ENCODE assay signal across 8 cellular contexts in genomic region chr9:109880276-109881169, GRCh38.
A peak's percentile ranks its signal among the peaks of the same experiment; 100 is the strongest.
DNase-seq lines count a peak whose midpoint lies in the region; ATAC-seq lines count a peak whose summit lies in the region.

No MANE protein-coding gene starts in this region.

- H3K4me3 ChIP-seq in Karpas-422 (ENCODE audit: low read length) (no peak overlapping the region), iPS-20b (ENCODE audit: low read length) (peak overlapping the region; percentile 42; the same call in 1 of the 2 replicates)

- no peaks in the 10 kb centered on the region for H3K36me3 ChIP-seq in Karpas-422 (ENCODE audit: insufficient read depth, low read length)
- no peaks in the 10 kb centered on the region for H3K36me3 ChIP-seq in iPS-20b (ENCODE audit: insufficient read depth, low read depth, low read length)

- no peaks in the 10 kb centered on the region for H4K20me1 ChIP-seq in Karpas-422 (ENCODE audit: insufficient read depth, low read depth, low read length)

- H3K9me3 Mint-ChIP-seq in activated T-cell treated with anti-CD3 and anti-CD28 coated beads, Interleukin-2, amount 50 U/mL, for 24 hours, result no peaks in the 10 kb centered on the region

- no peak overlapping the region for H2AFZ ChIP-seq in Karpas-422 (ENCODE audit: low read length)

- no peak overlapping the region for H3K27ac Mint-ChIP-seq in activated T-cell treated with anti-CD3 and anti-CD28 coated beads, Interleukin-2, amount 50 U/mL, for 24 hours

- ATAC-seq in GM21390 (IDR thresholded peaks at IDR 0.05; ENCODE audit: unreplicated experiment), result peak; percentile 85

- H3K27ac ChIP-seq in Karpas-422 (ENCODE audit: low read length) (no peak overlapping the region), iPS-20b (ENCODE audit: low read length) (no peak overlapping the region)

- no peak overlapping the region for H3K4me2 ChIP-seq in Karpas-422 (ENCODE audit: low read depth, low read length, poor library complexity, severe bottlenecking)

- H3K4me1 Mint-ChIP-seq in activated T-cell treated with anti-CD3 and anti-CD28 coated beads, Interleukin-2, amount 50 U/mL, for 24 hours (ENCODE audit: low read depth), result peaks cover 12% of the 10 kb centered on the region

- no peaks in the 10 kb centered on the region for H3K79me2 ChIP-seq in Karpas-422 (ENCODE audit: low read length)

- no peaks in the 10 kb centered on the region for H3K36me3 Mint-ChIP-seq in activated T-cell treated with anti-CD3 and anti-CD28 coated beads, Interleukin-2, amount 50 U/mL, for 24 hours (ENCODE audit: low read depth)

- H3K27me3 ChIP-seq in Karpas-422 (ENCODE audit: low read length) (no peaks in the 10 kb centered on the region), iPS-20b (ENCODE audit: insufficient read depth, low read length) (no peaks in the 10 kb centered on the region)

- H3K9me3 ChIP-seq in Karpas-422 (ENCODE audit: low read length) (no peaks in the 10 kb centered on the region), iPS-20b (ENCODE audit: insufficient read depth, low read depth, low read length) (no peaks in the 10 kb centered on the region)

- peak; percentile 43 for DNase-seq in EL
- peak; percentile 79 for DNase-seq in Karpas-422
- DNase-seq in activated T-cell treated with anti-CD3 and anti-CD28 coated beads, Interleukin-2, amount 50 U/mL, for 24 hours, result peak; percentile 39
- DNase-seq in putamen (ENCODE audit: low spot score), result no peak
- no peak for DNase-seq in amygdala (lab: John Stamatoyannopoulos, UW)
- DNase-seq in activated CD8-positive, alpha-beta memory T cell treated with anti-CD3 and anti-CD28 coated beads for 24 hours, result no peak

- H3K27me3 Mint-ChIP-seq in activated T-cell treated with anti-CD3 and anti-CD28 coated beads, Interleukin-2, amount 50 U/mL, for 24 hours, result peaks cover 21% of the 10 kb centered on the region

- no peaks in the 10 kb centered on the region for H3K9me2 ChIP-seq in Karpas-422 (replicated peaks; ENCODE audit: insufficient read depth, low read length)

- H3K4me3 Mint-ChIP-seq in activated T-cell treated with anti-CD3 and anti-CD28 coated beads, Interleukin-2, amount 50 U/mL, for 24 hours, result peak overlapping the region; percentile 41

- H3K9ac ChIP-seq in Karpas-422 (ENCODE audit: low read length) (no peak overlapping the region), iPS-20b (ENCODE audit: low read depth, low read length) (no peak overlapping the region)

- H3K4me1 ChIP-seq in Karpas-422 (ENCODE audit: low read length) (no peaks in the 10 kb centered on the region), iPS-20b (ENCODE audit: insufficient read depth, low read length) (no peaks in the 10 kb centered on the region; the same call in 1 of the 2 replicates)

Comparison
In these comparisons a context has a peak if more than half of its experiments do, and no peak if none do; other contexts are left out.
1. DNase-seq: peak in EL (single experiment), Karpas-422 (single experiment) and activated T-cell treated with anti-CD3 and anti-CD28 coated beads, Interleukin-2, amount 50 U/mL, for 24 hours (single experiment); none in putamen (single experiment), amygdala (0 of 56) and activated CD8-positive, alpha-beta memory T cell treated with anti-CD3 and anti-CD28 coated beads for 24 hours (single experiment).